1 cellular context compared by ENCODE assay signal in the genomic region with DNA sequence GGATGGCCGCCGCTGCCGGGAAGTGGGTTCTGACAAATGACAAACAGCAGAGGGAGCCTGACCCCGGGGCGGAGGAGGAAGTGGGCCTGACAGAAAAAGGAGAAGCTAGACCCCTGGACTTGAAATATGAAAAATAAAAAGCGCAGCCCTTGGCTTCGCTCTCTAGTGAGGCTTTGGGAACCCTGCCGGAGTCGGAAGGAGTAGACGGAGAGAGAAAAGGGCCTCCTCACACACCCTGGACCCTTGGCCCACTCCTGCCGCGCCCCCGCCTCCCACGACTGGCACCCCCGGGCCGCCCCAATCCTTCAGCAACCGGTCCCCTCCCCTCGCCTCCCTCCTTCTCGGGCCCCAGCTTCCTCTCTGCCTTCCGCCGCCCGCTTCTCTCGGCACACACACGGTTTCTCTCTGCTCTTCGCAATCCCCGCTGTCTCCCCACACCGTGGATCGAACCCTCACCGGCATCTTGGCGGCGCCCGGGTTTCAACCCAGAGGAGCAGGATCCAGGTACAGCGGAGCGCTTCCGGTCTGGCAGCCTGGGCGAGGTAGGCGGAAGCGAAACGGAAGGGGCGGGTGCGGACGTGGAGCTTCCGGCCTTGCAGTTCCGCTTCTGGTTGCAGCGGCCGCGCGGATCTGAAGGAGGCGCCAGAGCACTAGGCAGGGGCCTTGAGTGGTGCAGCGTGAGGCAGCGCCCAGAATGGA.
TF ChIP-seq lines count a peak whose summit lies in the region.

Gene ARPC3, minus strand, starts transcription at position 539 of the 699 bp plus-strand sequence. Its CDS starts 77 bp downstream, at position 462.

TF ChIP-seq in HepG2, 621 proteins besides CTCF, POLR2A, EP300 and RAD21 (continued from another document and continues in another):
- TF ChIP-seq, protein P1, sequence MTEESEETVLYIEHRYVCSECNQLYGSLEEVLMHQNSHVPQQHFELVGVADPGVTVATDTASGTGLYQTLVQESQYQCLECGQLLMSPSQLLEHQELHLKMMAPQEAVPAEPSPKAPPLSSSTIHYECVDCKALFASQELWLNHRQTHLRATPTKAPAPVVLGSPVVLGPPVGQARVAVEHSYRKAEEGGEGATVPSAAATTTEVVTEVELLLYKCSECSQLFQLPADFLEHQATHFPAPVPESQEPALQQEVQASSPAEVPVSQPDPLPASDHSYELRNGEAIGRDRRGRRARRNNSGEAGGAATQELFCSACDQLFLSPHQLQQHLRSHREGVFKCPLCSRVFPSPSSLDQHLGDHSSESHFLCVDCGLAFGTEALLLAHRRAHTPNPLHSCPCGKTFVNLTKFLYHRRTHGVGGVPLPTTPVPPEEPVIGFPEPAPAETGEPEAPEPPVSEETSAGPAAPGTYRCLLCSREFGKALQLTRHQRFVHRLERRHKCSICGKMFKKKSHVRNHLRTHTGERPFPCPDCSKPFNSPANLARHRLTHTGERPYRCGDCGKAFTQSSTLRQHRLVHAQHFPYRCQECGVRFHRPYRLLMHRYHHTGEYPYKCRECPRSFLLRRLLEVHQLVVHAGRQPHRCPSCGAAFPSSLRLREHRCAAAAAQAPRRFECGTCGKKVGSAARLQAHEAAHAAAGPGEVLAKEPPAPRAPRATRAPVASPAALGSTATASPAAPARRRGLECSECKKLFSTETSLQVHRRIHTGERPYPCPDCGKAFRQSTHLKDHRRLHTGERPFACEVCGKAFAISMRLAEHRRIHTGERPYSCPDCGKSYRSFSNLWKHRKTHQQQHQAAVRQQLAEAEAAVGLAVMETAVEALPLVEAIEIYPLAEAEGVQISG (CRISPR knock-in tag; IDR thresholded peaks at IDR 0.05): peak; percentile 89
- TF ChIP-seq, protein P2, sequence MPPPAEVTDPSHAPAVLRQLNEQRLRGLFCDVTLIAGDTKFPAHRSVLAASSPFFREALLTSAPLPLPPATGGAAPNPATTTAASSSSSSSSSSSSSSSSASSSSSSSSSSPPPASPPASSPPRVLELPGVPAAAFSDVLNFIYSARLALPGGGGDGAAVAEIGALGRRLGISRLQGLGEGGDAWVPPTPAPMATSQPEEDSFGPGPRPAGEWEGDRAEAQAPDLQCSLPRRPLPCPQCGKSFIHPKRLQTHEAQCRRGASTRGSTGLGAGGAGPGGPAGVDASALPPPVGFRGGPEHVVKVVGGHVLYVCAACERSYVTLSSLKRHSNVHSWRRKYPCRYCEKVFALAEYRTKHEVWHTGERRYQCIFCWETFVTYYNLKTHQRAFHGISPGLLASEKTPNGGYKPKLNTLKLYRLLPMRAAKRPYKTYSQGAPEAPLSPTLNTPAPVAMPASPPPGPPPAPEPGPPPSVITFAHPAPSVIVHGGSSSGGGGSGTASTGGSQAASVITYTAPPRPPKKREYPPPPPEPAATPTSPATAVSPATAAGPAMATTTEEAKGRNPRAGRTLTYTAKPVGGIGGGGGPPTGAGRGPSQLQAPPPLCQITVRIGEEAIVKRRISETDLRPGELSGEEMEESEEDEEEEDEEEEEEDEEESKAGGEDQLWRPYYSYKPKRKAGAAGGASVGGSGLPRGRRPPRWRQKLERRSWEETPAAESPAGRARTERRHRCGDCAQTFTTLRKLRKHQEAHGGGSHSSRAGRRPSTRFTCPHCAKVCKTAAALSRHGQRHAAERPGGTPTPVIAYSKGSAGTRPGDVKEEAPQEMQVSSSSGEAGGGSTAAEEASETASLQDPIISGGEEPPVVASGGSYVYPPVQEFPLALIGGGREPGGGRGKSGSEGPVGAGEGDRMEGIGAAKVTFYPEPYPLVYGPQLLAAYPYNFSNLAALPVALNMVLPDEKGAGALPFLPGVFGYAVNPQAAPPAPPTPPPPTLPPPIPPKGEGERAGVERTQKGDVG (CRISPR knock-in tag; IDR thresholded peaks at IDR 0.05; ENCODE audit: borderline replicate concordance): peak; percentile 60; the same call in 1 of the 2 replicates
- 0 out of 2 replicates have a peak, but pooled peaks have one; percentile 61 for TF ChIP-seq ZNF337 (CRISPR knock-in tag; IDR thresholded peaks at IDR 0.05; ENCODE audit: borderline replicate concordance, low read depth)
- 0 out of 2 replicates have a peak, but pooled peaks have one; percentile 28 for TF ChIP-seq CAMTA2 (CRISPR knock-in tag; IDR thresholded peaks at IDR 0.05; ENCODE audit: borderline replicate concordance)
- no peak for TF ChIP-seq SATB2 (CRISPR knock-in tag; IDR thresholded peaks at IDR 0.05)
- peak; percentile 69; the same call in 1 of the 2 replicates for TF ChIP-seq HNRNPL (IDR thresholded peaks at IDR 0.05; ENCODE audit: low read depth, low read length)
- 0 out of 2 replicates have a peak, but pooled peaks have one; percentile 15 for TF ChIP-seq ZNF232 (CRISPR knock-in tag; IDR thresholded peaks at IDR 0.05; ENCODE audit: borderline replicate concordance)
- TF ChIP-seq ZNF83 (CRISPR knock-in tag; IDR thresholded peaks at IDR 0.05; ENCODE audit: borderline replicate concordance): no peak; the same call in 1 of the 2 replicates
- TF ChIP-seq ZBTB7A (CRISPR knock-in tag; IDR thresholded peaks at IDR 0.05): no peak
- TF ChIP-seq MED1 (CRISPR knock-in tag; IDR thresholded peaks at IDR 0.05): peak; percentile 66
- TF ChIP-seq ZNF678 (CRISPR knock-in tag; IDR thresholded peaks at IDR 0.05): no peak
- TF ChIP-seq ZNF136 (CRISPR knock-in tag; IDR thresholded peaks at IDR 0.05; ENCODE audit: low read depth): peak; percentile 83; the same call in 1 of the 2 replicates
- TF ChIP-seq ZBTB1 (CRISPR knock-in tag; IDR thresholded peaks at IDR 0.05; ENCODE audit: borderline replicate concordance): no peak
- TF ChIP-seq GTF2F1 (IDR thresholded peaks at IDR 0.05; ENCODE audit: low read length): no peak
- no peak for TF ChIP-seq ZNF12 (CRISPR knock-in tag; IDR thresholded peaks at IDR 0.05)
- TF ChIP-seq, protein P3, sequence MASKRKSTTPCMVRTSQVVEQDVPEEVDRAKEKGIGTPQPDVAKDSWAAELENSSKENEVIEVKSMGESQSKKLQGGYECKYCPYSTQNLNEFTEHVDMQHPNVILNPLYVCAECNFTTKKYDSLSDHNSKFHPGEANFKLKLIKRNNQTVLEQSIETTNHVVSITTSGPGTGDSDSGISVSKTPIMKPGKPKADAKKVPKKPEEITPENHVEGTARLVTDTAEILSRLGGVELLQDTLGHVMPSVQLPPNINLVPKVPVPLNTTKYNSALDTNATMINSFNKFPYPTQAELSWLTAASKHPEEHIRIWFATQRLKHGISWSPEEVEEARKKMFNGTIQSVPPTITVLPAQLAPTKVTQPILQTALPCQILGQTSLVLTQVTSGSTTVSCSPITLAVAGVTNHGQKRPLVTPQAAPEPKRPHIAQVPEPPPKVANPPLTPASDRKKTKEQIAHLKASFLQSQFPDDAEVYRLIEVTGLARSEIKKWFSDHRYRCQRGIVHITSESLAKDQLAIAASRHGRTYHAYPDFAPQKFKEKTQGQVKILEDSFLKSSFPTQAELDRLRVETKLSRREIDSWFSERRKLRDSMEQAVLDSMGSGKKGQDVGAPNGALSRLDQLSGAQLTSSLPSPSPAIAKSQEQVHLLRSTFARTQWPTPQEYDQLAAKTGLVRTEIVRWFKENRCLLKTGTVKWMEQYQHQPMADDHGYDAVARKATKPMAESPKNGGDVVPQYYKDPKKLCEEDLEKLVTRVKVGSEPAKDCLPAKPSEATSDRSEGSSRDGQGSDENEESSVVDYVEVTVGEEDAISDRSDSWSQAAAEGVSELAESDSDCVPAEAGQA (IDR thresholded peaks at IDR 0.05; ENCODE audit: low read depth): no peak
- TF ChIP-seq, protein P3 (CRISPR knock-in tag; IDR thresholded peaks at IDR 0.05; ENCODE audit: borderline replicate concordance): no peak
- TF ChIP-seq CSRNP1 (CRISPR knock-in tag; IDR thresholded peaks at IDR 0.05): peak; percentile 68; the same call in 1 of the 2 replicates
- no peak for TF ChIP-seq CHD2 (IDR thresholded peaks at IDR 0.05; ENCODE audit: low read depth, low read length)
- no peak for TF ChIP-seq RARG (CRISPR knock-in tag; IDR thresholded peaks at IDR 0.05; ENCODE audit: low read depth)
- TF ChIP-seq, protein P4, sequence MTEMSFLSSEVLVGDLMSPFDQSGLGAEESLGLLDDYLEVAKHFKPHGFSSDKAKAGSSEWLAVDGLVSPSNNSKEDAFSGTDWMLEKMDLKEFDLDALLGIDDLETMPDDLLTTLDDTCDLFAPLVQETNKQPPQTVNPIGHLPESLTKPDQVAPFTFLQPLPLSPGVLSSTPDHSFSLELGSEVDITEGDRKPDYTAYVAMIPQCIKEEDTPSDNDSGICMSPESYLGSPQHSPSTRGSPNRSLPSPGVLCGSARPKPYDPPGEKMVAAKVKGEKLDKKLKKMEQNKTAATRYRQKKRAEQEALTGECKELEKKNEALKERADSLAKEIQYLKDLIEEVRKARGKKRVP (CRISPR knock-in tag; IDR thresholded peaks at IDR 0.05): peak in 1 of 2 experiments; percentile 59; a peak in 1 of 4 replicates
- TF ChIP-seq EZH2 (conservative IDR thresholded peaks at IDR 0.05; ENCODE audit: low read depth, low read length): no peak
- TF ChIP-seq HOXD1 (CRISPR knock-in tag; IDR thresholded peaks at IDR 0.05): peak; percentile 8; the same call in 1 of the 2 replicates
- TF ChIP-seq KLF16 (CRISPR knock-in tag; IDR thresholded peaks at IDR 0.05): peak in 1 of 2 experiments; percentile 52; a peak in 1 of 4 replicates
- no peak for TF ChIP-seq SP1 (IDR thresholded peaks at IDR 0.05)
- TF ChIP-seq SP1 (CRISPR knock-in tag; IDR thresholded peaks at IDR 0.05): peak; percentile 68; the same call in 1 of the 2 replicates
- 0 out of 2 replicates have a peak, but pooled peaks have one; percentile 17 for TF ChIP-seq SIN3A (IDR thresholded peaks at IDR 0.05; ENCODE audit: borderline replicate concordance, low read depth, low read length)
- TF ChIP-seq ZNF224 (CRISPR knock-in tag; IDR thresholded peaks at IDR 0.05): 0 out of 2 replicates have a peak, but pooled peaks have one; percentile 14
- peak; percentile 86 for TF ChIP-seq ELF3 (CRISPR knock-in tag; IDR thresholded peaks at IDR 0.05)
- no peak for TF ChIP-seq CSRNP2 (CRISPR knock-in tag; conservative IDR thresholded peaks at IDR 0.05; ENCODE audit: low read depth)
- peak; percentile 97 for TF ChIP-seq GABPA (IDR thresholded peaks at IDR 0.05; ENCODE audit: low read depth, low read length)
- TF ChIP-seq GABPA (CRISPR knock-in tag; IDR thresholded peaks at IDR 0.05; ENCODE audit: low read depth): peak; percentile 98
- TF ChIP-seq PAF1 (CRISPR knock-in tag; IDR thresholded peaks at IDR 0.05): no peak
- TF ChIP-seq TCF7 (IDR thresholded peaks at IDR 0.05; ENCODE audit: low read depth): no peak
- TF ChIP-seq STAG1 (CRISPR knock-in tag; IDR thresholded peaks at IDR 0.05): peak; percentile 94
- no peak for TF ChIP-seq TOE1 (CRISPR knock-in tag; IDR thresholded peaks at IDR 0.05)
- peak; percentile 34; the same call in 1 of the 2 replicates for TF ChIP-seq SNAPC2 (CRISPR knock-in tag; IDR thresholded peaks at IDR 0.05)
- TF ChIP-seq, protein P5, sequence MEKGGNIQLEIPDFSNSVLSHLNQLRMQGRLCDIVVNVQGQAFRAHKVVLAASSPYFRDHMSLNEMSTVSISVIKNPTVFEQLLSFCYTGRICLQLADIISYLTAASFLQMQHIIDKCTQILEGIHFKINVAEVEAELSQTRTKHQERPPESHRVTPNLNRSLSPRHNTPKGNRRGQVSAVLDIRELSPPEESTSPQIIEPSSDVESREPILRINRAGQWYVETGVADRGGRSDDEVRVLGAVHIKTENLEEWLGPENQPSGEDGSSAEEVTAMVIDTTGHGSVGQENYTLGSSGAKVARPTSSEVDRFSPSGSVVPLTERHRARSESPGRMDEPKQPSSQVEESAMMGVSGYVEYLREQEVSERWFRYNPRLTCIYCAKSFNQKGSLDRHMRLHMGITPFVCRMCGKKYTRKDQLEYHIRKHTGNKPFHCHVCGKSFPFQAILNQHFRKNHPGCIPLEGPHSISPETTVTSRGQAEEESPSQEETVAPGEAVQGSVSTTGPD (CRISPR knock-in tag; IDR thresholded peaks at IDR 0.05): no peak
